In genomic region chr22:37012956-37013355, GRCh38 we compare ENCODE assay signal across 26 cellular contexts.
"Had no signal": no experiment of that assay in that cellular context is flagged by ENCODE, and none has a peak within 500 bp of the region (broad histone marks: within the 10 kb centered on the region; RNA-seq: fewer than 3 reads in every experiment).

No MANE protein-coding gene starts in this region.

- FAIRE-seq: astrocyte had no signal

- H3K4me3 ChIP-seq: esophagus squamous epithelium, mucosa of descending colon, ovary, sigmoid colon, smooth muscle cell, testis, upper lobe of left lung, vagina had no signal

- H3K27ac ChIP-seq: brain microvascular endothelial cell, ovary, testis, upper lobe of left lung, vagina, VCaP had no signal

- DNase-seq: activated CD4-positive, alpha-beta T cell treated with anti-CD3 and anti-CD28 coated beads for 4 hours; activated CD4-positive, alpha-beta T cell treated with anti-CD3 and anti-CD28 coated beads, Interleukin-2, amount 50 U/mL, for 4 hours; activated CD8-positive, alpha-beta memory T cell treated with anti-CD3 and anti-CD28 coated beads for 24 hours; activated effector memory CD4-positive, alpha-beta T cell treated with Interleukin-2 at 50 U/mL for 16 hours; activated naive CD4-positive, alpha-beta T cell treated with anti-CD3 and anti-CD28 coated beads for 36 hours; activated naive CD8-positive, alpha-beta T cell treated with anti-CD3 and anti-CD28 coated beads, Interleukin-2, amount 10 ng/mL, durations not matched to agents 7 days and 5 days; brain microvascular endothelial cell; central memory CD4-positive, alpha-beta T cell; effector CD4-positive, alpha-beta T cell; esophagus squamous epithelium; foreskin melanocyte; islet precursor cell; ovary; sigmoid colon; stimulated activated CD4-positive, alpha-beta T cell treated with anti-CD3 and anti-CD28 coated beads, Interleukin-1b, Interleukin-23, amount 100 ng/mL, for 48 hours; stimulated activated CD4-positive, alpha-beta T cell treated with anti-CD3 and anti-CD28 coated beads, Interleukin-4, amount 100 ng/mL, for 4 hours; stimulated activated CD8-positive, alpha-beta memory T cell treated with anti-CD3 and anti-CD28 coated beads, Interleukin-4, amount 100 ng/mL, for 48 hours; stimulated activated naive CD8-positive, alpha-beta T cell treated with anti-CD3 and anti-CD28 coated beads, Interleukin-15, amount 100 ng/mL, for 72 hours; testis; upper lobe of left lung had no signal

- H3K4me2 ChIP-seq: smooth muscle cell had no signal

- ATAC-seq: stimulated activated memory B cell treated with anti-CD40 and anti-IgM and Interleukin-4, amounts not matched to agents 10 μg/mL and 1 μg/mL and 100 μg/mL, for 72 hours; stimulated activated naive CD8-positive, alpha-beta T cell treated with anti-CD3 and anti-CD28 coated beads, Interleukin-15, amount 100 ng/mL, for 72 hours had no signal

- H3K9me3 ChIP-seq: esophagus squamous epithelium, mucosa of descending colon, ovary, sigmoid colon, testis, upper lobe of left lung, vagina had no signal

- H3K36me3 ChIP-seq: ovary, sigmoid colon had no signal

- H3K27me3 ChIP-seq: brain microvascular endothelial cell, esophagus squamous epithelium, ovary, sigmoid colon, testis, upper lobe of left lung, vagina had no signal
